8 cellular contexts compared by ENCODE assay signal in the genomic region with DNA sequence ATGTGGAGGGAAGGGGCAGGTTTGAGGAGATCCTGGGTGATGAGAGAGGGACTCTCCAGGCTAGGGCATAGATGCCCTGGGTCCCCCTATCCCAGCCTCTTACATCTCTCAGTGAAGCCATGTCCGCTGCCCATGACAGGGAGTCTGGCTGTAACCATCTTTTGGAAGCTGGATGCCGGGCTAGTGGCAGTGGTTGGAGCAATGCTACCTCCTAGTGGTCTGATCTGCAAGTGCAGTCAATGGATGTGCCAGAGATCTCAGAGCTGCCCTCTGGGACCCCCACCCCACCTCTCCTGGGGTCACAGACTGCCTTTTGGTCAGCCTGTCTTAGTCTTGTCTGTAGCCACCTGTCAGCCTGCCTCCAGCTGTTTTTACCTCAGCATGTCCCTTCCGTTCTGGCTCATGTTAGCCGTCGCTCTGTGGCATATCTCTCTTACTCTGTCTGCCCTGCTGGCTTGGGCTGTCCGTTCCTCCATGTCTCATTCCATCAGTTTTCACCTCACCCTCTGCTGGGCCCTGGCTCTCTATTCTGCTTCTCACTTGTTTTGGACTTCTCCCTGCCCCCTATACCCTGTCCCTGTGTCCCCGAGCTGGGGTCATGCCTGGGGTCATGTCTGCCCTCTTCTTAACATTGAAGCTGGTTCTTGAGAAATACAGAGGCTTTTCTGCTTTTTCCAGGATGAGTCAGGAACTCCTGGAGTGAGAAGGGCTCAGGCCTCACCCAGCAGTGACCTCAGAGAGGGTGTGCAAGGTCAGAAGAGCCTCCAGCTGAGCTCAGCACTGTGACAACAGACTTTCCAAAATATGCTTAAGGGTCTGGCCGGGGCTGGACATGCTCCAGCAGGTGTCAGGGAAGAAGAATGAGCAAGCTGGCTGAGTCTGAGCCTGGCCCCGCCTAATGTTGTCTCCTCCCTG. TPM values are rescaled to one million over a fixed set of nuclear protein-coding genes. Genes with fewer than 3 reads are reported as not detected.
DNase-seq lines count a peak whose midpoint lies in the region; ATAC-seq, FAIRE-seq and TF ChIP-seq lines count a peak whose summit lies in the region.

No MANE protein-coding gene starts in this region.

- H3K27me3 Mint-ChIP-seq in activated CD4-positive, alpha-beta T cell treated with anti-CD3 and anti-CD28 coated beads for 36 hours, result peaks cover 21% of the 10 kb centered on the region

- H3K4me1 ChIP-seq in ACC112 (ENCODE audit: control insufficient read depth, insufficient read depth, low read length, unreplicated experiment) (peaks cover 35% of the 10 kb centered on the region), colonic mucosa (no peaks in the 10 kb centered on the region), left lung (no peaks in the 10 kb centered on the region)

- POLR2A ChIA-PET in activated CD4-positive, alpha-beta T cell treated with anti-CD3 and anti-CD28 coated beads for 36 hours (lab: Charles Lee), result interaction anchor here (0.6 to 1.1 kb wide), 3 partner anchors 11 to 119 kb away, joined by 3 to 5 read pairs (median 3); no protein-coding TSS in a partner anchor

- H3K9me3 ChIP-seq in colonic mucosa, result no peaks in the 10 kb centered on the region
- H3K9me3 ChIP-seq in left lung, result no peaks in the 10 kb centered on the region

- no peak overlapping the region for H2AFZ ChIP-seq in ACC112 (ENCODE audit: low read length, unreplicated experiment)

- H3K36me3 ChIP-seq in ACC112 (ENCODE audit: insufficient read depth, low read length), result no peaks in the 10 kb centered on the region
- H3K36me3 ChIP-seq in colonic mucosa, result no peaks in the 10 kb centered on the region
- no peaks in the 10 kb centered on the region for H3K36me3 ChIP-seq in left lung

- no peak overlapping the region for H3K27ac Mint-ChIP-seq in activated CD4-positive, alpha-beta T cell treated with anti-CD3 and anti-CD28 coated beads for 36 hours

- TF ChIP-seq POLR2A in GM12891 (IDR thresholded peaks at IDR 0.05; ENCODE audit: low read depth, low read length), result no peak

- no peaks in the 10 kb centered on the region for H3K9me3 Mint-ChIP-seq in activated CD4-positive, alpha-beta T cell treated with anti-CD3 and anti-CD28 coated beads for 36 hours (ENCODE audit: low read depth)

- H3K79me2 ChIP-seq in ACC112 (ENCODE audit: control insufficient read depth, insufficient read depth, low read length, unreplicated experiment), result no peaks in the 10 kb centered on the region

- CTCF ChIA-PET in activated CD4-positive, alpha-beta T cell treated with anti-CD3 and anti-CD28 coated beads for 36 hours (lab: Charles Lee), result interaction anchor here (0.6 to 2.5 kb wide), 39 partner anchors 12 to 163 kb away, joined by 3 to 44 read pairs (median 4); a partner anchor contains a TSS

- H3K9ac ChIP-seq in colonic mucosa (ENCODE audit: low read depth in 2 of 2, low read length in 2 of 2), result no peak overlapping the region

- H3K4me3 Mint-ChIP-seq in activated CD4-positive, alpha-beta T cell treated with anti-CD3 and anti-CD28 coated beads for 36 hours, result no peak overlapping the region

- no peaks in the 10 kb centered on the region for H3K4me1 Mint-ChIP-seq in activated CD4-positive, alpha-beta T cell treated with anti-CD3 and anti-CD28 coated beads for 36 hours

- H3K4me3 ChIP-seq in ACC112 (ENCODE audit: low read depth, low read length) (no peak overlapping the region), colonic mucosa (no peak overlapping the region), left lung (no peak overlapping the region)

- peak; percentile 83 for ATAC-seq in activated CD4-positive, alpha-beta T cell treated with anti-CD3 and anti-CD28 coated beads for 36 hours
- ATAC-seq in left lung, result peak; percentile 86
- no peak for ATAC-seq in GM18868 (IDR thresholded peaks at IDR 0.05; ENCODE audit: unreplicated experiment)

- TF ChIP-seq CTCF in colonic mucosa (IDR thresholded peaks at IDR 0.05), result peak; percentile 70
- peak; percentile 85 to 90 for TF ChIP-seq CTCF in left lung (IDR thresholded peaks at IDR 0.05)

- no peaks in the 10 kb centered on the region for H3K36me3 Mint-ChIP-seq in activated CD4-positive, alpha-beta T cell treated with anti-CD3 and anti-CD28 coated beads for 36 hours (ENCODE audit: low read depth)

- H3K27me3 ChIP-seq in ACC112 (ENCODE audit: insufficient read depth, low read length) (peaks cover 7% of the 10 kb centered on the region; the same call in 1 of the 2 replicates), colonic mucosa (no peaks in the 10 kb centered on the region), left lung (peaks cover 0 to 13% of the 10 kb centered on the region in 2 donors)

- peak; percentile 93 for FAIRE-seq in GM12891 (lab: Jason Lieb, UNC)

- H3K27ac ChIP-seq in ACC112 (ENCODE audit: low read depth, low read length) (peak overlapping the region; percentile 71), colonic mucosa (no peak overlapping the region), left lung (no peak overlapping the region)

- intact Hi-C loops in activated CD4-positive, alpha-beta T cell treated with anti-CD3 and anti-CD28 coated beads for 36 hours (cut with DNase I, micrococcal nuclease), result loop anchor here (1.0 to 5.0 kb wide), 4 partner anchors 93 to 138 kb away; a partner anchor contains a TSS
- intact Hi-C loops in colonic mucosa (cut with DNase I), result loop anchor here (2.0 kb wide), 1 partner anchor 118 kb away; no protein-coding TSS in a partner anchor
- intact Hi-C loops in left lung (cut with DNase I), result loop anchor here in 1 of 2 donors (5.0 kb wide), 1 partner anchor 118 kb away; no protein-coding TSS in a partner anchor

- DNase-seq in GM12891 (ENCODE audit: insufficient read length, low spot score) (no peak), NCI-H2171 (lab: John Stamatoyannopoulos, UW) (peak; percentile 14), colonic mucosa (peak; percentile 59), left lung (peak in 1 of 2 donors; percentile 51)
- DNase-seq in activated CD4-positive, alpha-beta T cell treated with anti-CD3 and anti-CD28 coated beads for 36 hours, result peak; percentile 77
- peak; percentile 65 for DNase-seq in stimulated activated CD4-positive, alpha-beta T cell treated with anti-CD3 and anti-CD28 coated beads, Interleukin-4, amount 100 ng/mL, for 24 hours

TF ChIP-seq in GM12891, 5 proteins besides CTCF, POLR2A, EP300 and RAD21:
- no peak for TF ChIP-seq TAF1 (IDR thresholded peaks at IDR 0.05; ENCODE audit: low read depth, low read length)
- TF ChIP-seq POU2F2 (IDR thresholded peaks at IDR 0.05; ENCODE audit: low read depth, low read length), result no peak
- TF ChIP-seq SPI1 (IDR thresholded peaks at IDR 0.05; ENCODE audit: low read depth, low read length), result no peak
- TF ChIP-seq PAX5 (IDR thresholded peaks at IDR 0.05; ENCODE audit: insufficient read depth, low read length, severe bottlenecking), result no peak
- TF ChIP-seq POLR2AphosphoS5 (IDR thresholded peaks at IDR 0.05; ENCODE audit: low read depth, low read length), result no peak

RNA-seq across cellular contexts. Expression of a gene that starts 52.0 kb away (rescaled TPM):
- 0.36 TPM for polyA plus RNA-seq in GM12891 (2012; ENCODE audit: low read depth, missing spikeins)
- under 1 TPM; 0.18 to 0.91 TPM for total RNA-seq in activated CD4-positive, alpha-beta T cell treated with anti-CD3 and anti-CD28 coated beads for 36 hours
- 1 to 10 TPM; 6.6 to 6.9 TPM for total RNA-seq in colonic mucosa
- total RNA-seq in left lung, result 100 to 1,000 TPM in 1 of 2 donors, 10 to 100 TPM in 1; 46.6 to 130 TPM

Comparison
In these comparisons a context has a peak if more than half of its experiments do, and no peak if none do; other contexts are left out.
1. RNA of a gene that starts 52.0 kb away (total RNA-seq): 46.6 to 130 TPM in left lung; 6.6 to 6.9 TPM in colonic mucosa and 0.18 to 0.91 TPM in activated CD4-positive, alpha-beta T cell treated with anti-CD3 and anti-CD28 coated beads for 36 hours; every median in the first group is over 4 times any median in the second.